Comparison of ENCODE assay signal across 1 cellular context in the genomic region with DNA sequence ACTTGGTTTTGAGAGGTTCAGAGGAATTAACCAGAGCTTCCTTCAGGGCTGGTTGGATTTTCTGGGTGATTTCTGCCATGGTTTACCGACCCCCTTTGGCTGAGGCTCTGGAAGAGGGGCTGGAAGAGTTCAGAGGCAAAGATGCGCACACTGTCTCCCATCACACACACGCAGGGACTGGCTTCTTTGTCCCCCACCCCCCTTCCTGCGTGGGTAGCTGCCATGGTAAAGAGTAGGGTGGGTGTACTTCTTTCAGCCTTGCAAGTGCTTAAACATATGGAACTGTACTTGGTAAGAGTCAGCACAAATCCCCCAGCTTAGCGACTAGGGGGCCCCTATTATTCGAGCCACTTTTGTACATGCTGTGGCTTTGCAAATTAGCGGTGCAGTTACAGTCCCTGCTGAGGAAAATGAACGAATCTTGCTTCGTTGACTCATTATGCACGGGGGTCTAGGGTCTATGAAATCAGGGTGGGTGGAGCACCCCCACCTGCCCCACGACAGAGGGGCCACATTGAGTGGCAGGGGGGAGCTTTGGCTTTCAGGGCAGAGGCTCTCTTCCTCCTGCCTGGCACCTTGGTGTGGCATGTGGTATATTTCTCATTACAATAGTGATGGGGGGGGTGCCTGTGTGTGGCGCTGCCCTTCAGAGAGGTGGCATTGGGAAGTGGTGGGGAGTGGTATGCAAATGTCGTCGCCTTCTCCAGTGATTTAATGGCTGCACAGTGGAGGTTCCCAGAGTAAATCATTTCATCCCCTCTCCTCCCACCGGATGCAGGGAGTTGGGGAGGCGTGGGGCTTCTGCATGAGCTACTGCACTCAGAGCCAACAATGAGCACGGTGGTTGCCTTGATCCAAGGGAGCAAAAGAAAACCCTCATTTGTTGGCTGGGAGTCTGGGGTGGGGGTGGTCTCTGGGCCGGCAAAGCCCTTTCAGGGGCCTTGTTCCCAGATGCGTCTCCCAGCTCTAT.
TF ChIP-seq lines count a peak whose summit lies in the region.

No MANE protein-coding gene starts in this region.

TF ChIP-seq in neural cell, 6 proteins besides CTCF, POLR2A, EP300 and RAD21 (continued from another document):
- no peak for TF ChIP-seq MXI1 (conservative IDR thresholded peaks at IDR 0.05; ENCODE audit: poor library complexity, severe bottlenecking)
